In the genomic region with DNA sequence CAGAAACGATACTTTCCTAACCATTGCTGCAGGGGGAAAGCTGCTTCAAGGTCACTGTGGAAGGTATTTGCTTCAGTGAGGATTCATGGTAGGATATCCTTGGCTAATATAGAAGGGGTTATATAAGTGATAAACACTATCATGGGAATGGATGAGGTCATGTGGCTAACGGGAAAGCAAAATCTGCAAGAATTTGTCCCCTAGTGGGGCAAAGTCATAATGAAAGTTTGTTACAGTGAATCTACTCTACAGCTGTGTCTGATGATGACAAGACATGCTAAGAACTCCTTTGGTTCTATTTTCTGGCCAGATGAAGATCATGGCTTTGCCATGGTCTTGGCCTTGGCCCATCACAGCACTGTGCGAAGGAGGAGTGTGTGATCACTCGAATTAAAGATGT, we compare ENCODE assay signal across 16 cellular contexts. TPM values are rescaled to one million over a fixed set of nuclear protein-coding genes. Genes with fewer than 3 reads are reported as not detected.
DNase-seq lines count a peak whose midpoint lies in the region; ATAC-seq, FAIRE-seq and TF ChIP-seq lines count a peak whose summit lies in the region.
"Had no signal": no experiment of that assay in that cellular context is flagged by ENCODE, and none has a peak within 500 bp of the region (broad histone marks: within the 10 kb centered on the region; RNA-seq: fewer than 3 reads in every experiment).

No MANE protein-coding gene starts in this region.

- peak overlapping the region; percentile 12; the same call in 1 of the 2 replicates for H2AFZ ChIP-seq in OCI-LY7 (ENCODE audit: low read length)

- no peak overlapping the region for H3K4me3 Mint-ChIP-seq in activated CD8-positive, alpha-beta memory T cell treated with anti-CD3 and anti-CD28 coated beads, Interleukin-2, amount 10 ng/mL, durations not matched to agents 7 days and 5 days
- H3K4me3 Mint-ChIP-seq: activated CD4-positive, alpha-beta T cell treated with anti-CD3 and anti-CD28 coated beads, Interleukin-2, amount 10 ng/mL, durations not matched to agents 7 days and 5 days; activated naive CD4-positive, alpha-beta T cell treated with anti-CD3 and anti-CD28 coated beads, Interleukin-2, amount 50 U/mL, for 24 hours; CD4-positive, CD25-positive, alpha-beta regulatory T cell had no signal

- TF ChIP-seq CTCF in GM13976 (IDR thresholded peaks at IDR 0.05; ENCODE audit: borderline replicate concordance, control extremely low read depth, extremely low read depth, insufficient read depth, missing control alignments) (no peak), OCI-LY7 (conservative IDR thresholded peaks at IDR 0.05; ENCODE audit: low read length) (no peak), kidney (IDR thresholded peaks at IDR 0.05; ENCODE audit: borderline replicate concordance, extremely low read depth, insufficient read depth) (no peak)

- no peaks in the 10 kb centered on the region for H3K36me3 Mint-ChIP-seq in activated CD8-positive, alpha-beta memory T cell treated with anti-CD3 and anti-CD28 coated beads, Interleukin-2, amount 10 ng/mL, durations not matched to agents 7 days and 5 days
- H3K36me3 Mint-ChIP-seq: activated naive CD4-positive, alpha-beta T cell treated with anti-CD3 and anti-CD28 coated beads, Interleukin-2, amount 50 U/mL, for 24 hours; CD4-positive, CD25-positive, alpha-beta regulatory T cell had no signal

- no peak overlapping the region for H3K4me2 ChIP-seq in OCI-LY7 (ENCODE audit: low read length)

- no peak overlapping the region for H3K4me3 ChIP-seq in OCI-LY7 (ENCODE audit: low read depth, low read length, poor library complexity, severe bottlenecking)
- H3K4me3 ChIP-seq in kidney (ENCODE audit: low read length in 2 of 2) = no peak overlapping the region
- H3K4me3 ChIP-seq: dorsolateral prefrontal cortex had no signal

- peak; percentile 33 for ATAC-seq in GM19438 (IDR thresholded peaks at IDR 0.05; ENCODE audit: low read depth, unreplicated experiment)
- ATAC-seq in HG02884 (IDR thresholded peaks at IDR 0.05; ENCODE audit: unreplicated experiment) = peak; percentile 51
- no peak for ATAC-seq in activated CD8-positive, alpha-beta memory T cell treated with anti-CD3 and anti-CD28 coated beads, Interleukin-2, amount 10 ng/mL, durations not matched to agents 7 days and 5 days

- no peaks in the 10 kb centered on the region for H3K36me3 ChIP-seq in OCI-LY7 (ENCODE audit: insufficient read depth, low read length)
- H3K36me3 ChIP-seq in kidney (ENCODE audit: control insufficient read depth in 1 of 2, insufficient read depth in 2 of 2, low read length in 2 of 2) = no peaks in the 10 kb centered on the region

- H3K9me2 ChIP-seq in OCI-LY7 (ENCODE audit: insufficient read depth, low read length) = no peaks in the 10 kb centered on the region

- H3K4me1 Mint-ChIP-seq in activated CD8-positive, alpha-beta memory T cell treated with anti-CD3 and anti-CD28 coated beads, Interleukin-2, amount 10 ng/mL, durations not matched to agents 7 days and 5 days = peaks cover 11% of the 10 kb centered on the region
- H3K4me1 Mint-ChIP-seq: activated naive CD4-positive, alpha-beta T cell treated with anti-CD3 and anti-CD28 coated beads, Interleukin-2, amount 50 U/mL, for 24 hours had no signal

- no TSS peak for BruUV-seq in OCI-LY7 (replicated peaks; lab: Mats Ljungman, UMichigan)

- no peaks in the 10 kb centered on the region for H3K27me3 Mint-ChIP-seq in activated CD8-positive, alpha-beta memory T cell treated with anti-CD3 and anti-CD28 coated beads, Interleukin-2, amount 10 ng/mL, durations not matched to agents 7 days and 5 days
- H3K27me3 Mint-ChIP-seq: activated CD4-positive, alpha-beta T cell treated with anti-CD3 and anti-CD28 coated beads, Interleukin-2, amount 10 ng/mL, durations not matched to agents 7 days and 5 days; activated naive CD4-positive, alpha-beta T cell treated with anti-CD3 and anti-CD28 coated beads, Interleukin-2, amount 50 U/mL, for 24 hours; CD4-positive, CD25-positive, alpha-beta regulatory T cell had no signal

- no peaks in the 10 kb centered on the region for H4K20me1 ChIP-seq in OCI-LY7 (ENCODE audit: insufficient read depth, low read length)

- no peak overlapping the region for H3K9ac ChIP-seq in kidney (ENCODE audit: low read length in 2 of 2)

- no peak overlapping the region for H3K27ac Mint-ChIP-seq in activated CD8-positive, alpha-beta memory T cell treated with anti-CD3 and anti-CD28 coated beads, Interleukin-2, amount 10 ng/mL, durations not matched to agents 7 days and 5 days
- H3K27ac Mint-ChIP-seq: activated CD4-positive, alpha-beta T cell treated with anti-CD3 and anti-CD28 coated beads, Interleukin-2, amount 10 ng/mL, durations not matched to agents 7 days and 5 days; activated naive CD4-positive, alpha-beta T cell treated with anti-CD3 and anti-CD28 coated beads, Interleukin-2, amount 50 U/mL, for 24 hours; CD4-positive, CD25-positive, alpha-beta regulatory T cell had no signal

- in situ Hi-C loops in GM13976 (cut with MboI; ENCODE audit: low sequenced_read_pairs, unreplicated experiment) = loop anchor here (5.0 kb wide), 2 partner anchors 114 to 269 kb away; no protein-coding TSS in a partner anchor

- CTCF ChIA-PET in OCI-LY7 (lab: Charles Lee; ENCODE audit: unreplicated experiment) = interaction anchor here (0.6 kb wide), 1 partner anchor 733 kb away, joined by 3 read pairs; no protein-coding TSS in a partner anchor
- CTCF ChIA-PET in activated CD8-positive, alpha-beta memory T cell treated with anti-CD3 and anti-CD28 coated beads, Interleukin-2, amount 10 ng/mL, durations not matched to agents 7 days and 5 days (lab: Charles Lee) = interaction anchor here (1.0 to 4.3 kb wide), 8 partner anchors 8 to 269 kb away, joined by 3 to 45 read pairs (median 4); no protein-coding TSS in a partner anchor

- POLR2A ChIA-PET in OCI-LY7 (lab: Charles Lee) = interaction anchor here (0.6 to 1.7 kb wide), 3 partner anchors 19 to 317 kb away, joined by 3 to 4 read pairs (median 4); no protein-coding TSS in a partner anchor

- no peaks in the 10 kb centered on the region for H3K79me2 ChIP-seq in OCI-LY7 (ENCODE audit: insufficient read depth, low read depth, low read length)

- DNase-seq in GM13976 (ENCODE audit: low spot score) = peak; percentile 45
- no peak for DNase-seq in OCI-LY7 (ENCODE audit: low spot score)
- DNase-seq in GDM1 (lab: John Stamatoyannopoulos, UW) = no peak
- DNase-seq in NOMO-1 treated with DMSO at 0.1 percent for 48 hours (lab: John Stamatoyannopoulos, UW; ENCODE audit: unreplicated experiment) = no peak
- no peak for DNase-seq in kidney
- no peak for DNase-seq in activated CD8-positive, alpha-beta memory T cell treated with anti-CD3 and anti-CD28 coated beads, Interleukin-2, amount 10 ng/mL, durations not matched to agents 7 days and 5 days
- DNase-seq: activated CD4-positive, alpha-beta T cell treated with anti-CD3 and anti-CD28 coated beads, Interleukin-2, amount 10 ng/mL, durations not matched to agents 7 days and 5 days; CD4-positive, CD25-positive, alpha-beta regulatory T cell; dorsolateral prefrontal cortex; NCI-H510A; stimulated activated naive CD4-positive, alpha-beta T cell had no signal

- H3K9me3 ChIP-seq in OCI-LY7 (ENCODE audit: low read length) (no peaks in the 10 kb centered on the region), kidney (ENCODE audit: control insufficient read depth in 1 of 2, low read length in 2 of 2) (no peaks in the 10 kb centered on the region)

- H3K4me1 ChIP-seq in OCI-LY7 (ENCODE audit: insufficient read depth, low read length, poor library complexity, severe bottlenecking) (peaks cover 21% of the 10 kb centered on the region), kidney (ENCODE audit: control insufficient read depth in 1 of 2, insufficient read depth in 1 of 2, low read depth in 1 of 2, low read length in 2 of 2) (peaks cover 3 to 6% of the 10 kb centered on the region in 2 donors)

- FAIRE-seq in kidney (lab: Jason Lieb, UNC) = no peak
- FAIRE-seq: frontal cortex had no signal

- H3K27ac ChIP-seq in OCI-LY7 (ENCODE audit: low read depth, low read length, poor library complexity, severe bottlenecking) (no peak overlapping the region), kidney (ENCODE audit: low read depth in 2 of 2, low read length in 2 of 2) (no peak overlapping the region)
- H3K27ac ChIP-seq: dorsolateral prefrontal cortex had no signal

- intact Hi-C loops in OCI-LY7 (cut with micrococcal nuclease; ENCODE audit: unreplicated experiment) (loop anchor here (5.0 kb wide), 3 partner anchors 99 to 244 kb away; no protein-coding TSS in a partner anchor), kidney (cut with DNase I) (no loop called here)

- no peaks in the 10 kb centered on the region for H3K9me3 Mint-ChIP-seq in activated CD8-positive, alpha-beta memory T cell treated with anti-CD3 and anti-CD28 coated beads, Interleukin-2, amount 10 ng/mL, durations not matched to agents 7 days and 5 days (ENCODE audit: low read depth)
- H3K9me3 Mint-ChIP-seq: activated CD4-positive, alpha-beta T cell treated with anti-CD3 and anti-CD28 coated beads, Interleukin-2, amount 10 ng/mL, durations not matched to agents 7 days and 5 days; activated naive CD4-positive, alpha-beta T cell treated with anti-CD3 and anti-CD28 coated beads, Interleukin-2, amount 50 U/mL, for 24 hours had no signal

RNA-seq across cellular contexts. Expression of gene MMP20, which starts 13.8 kb away (rescaled TPM):
- not detected in 2 replicates for total RNA-seq in OCI-LY7 (2014; rRNA removed; shearing (Covaris generic))
- total RNA-seq in OCI-LY7 (2022) = not detected in 2 replicates
- not detected for total RNA-seq in kidney
- not detected for polyA plus RNA-seq in kidney (ENCODE audit: insufficient read depth, low read depth, low replicate concordance)
- not detected for total RNA-seq in activated CD8-positive, alpha-beta memory T cell treated with anti-CD3 and anti-CD28 coated beads, Interleukin-2, amount 10 ng/mL, durations not matched to agents 7 days and 5 days
- total RNA-seq: activated CD4-positive, alpha-beta T cell treated with anti-CD3 and anti-CD28 coated beads, Interleukin-2, amount 10 ng/mL, durations not matched to agents 7 days and 5 days; CD4-positive, CD25-positive, alpha-beta regulatory T cell; dorsolateral prefrontal cortex; frontal cortex; M059J had no signal
- polyA plus RNA-seq: CD4-positive, CD25-positive, alpha-beta regulatory T cell had no signal
